22 cellular contexts compared by ENCODE assay signal in genomic region chr12:3945671-3946070, GRCh38.
A peak's percentile ranks its signal among the peaks of the same experiment; 100 is the strongest.
DNase-seq lines count a peak whose midpoint lies in the region; ATAC-seq, FAIRE-seq and TF ChIP-seq lines count a peak whose summit lies in the region.
"Had no signal": no experiment of that assay in that cellular context is flagged by ENCODE, and none has a peak within 500 bp of the region (broad histone marks: within the 10 kb centered on the region; RNA-seq: fewer than 3 reads in every experiment).

No MANE protein-coding gene starts in this region.

- H3K23me2 ChIP-seq in H1 (ENCODE audit: low read depth, low read length): no peaks in the 10 kb centered on the region

- BruUV-seq in HepG2 (replicated peaks; lab: Mats Ljungman, UMichigan): no TSS peak

- H3K18ac ChIP-seq in H1 (ENCODE audit: extremely low read depth, low read length): no peak overlapping the region

- H3K36me3 ChIP-seq in HepG2 (replicated peaks in 1 of 2; ENCODE audit: control insufficient read depth in 1 of 2, insufficient read depth in 2 of 2, low read length in 2 of 2) (no peaks in the 10 kb centered on the region), right lobe of liver (no peaks in the 10 kb centered on the region), HUES6 (ENCODE audit: control insufficient read depth, insufficient read depth, low read length) (no peaks in the 10 kb centered on the region), H1 (ENCODE audit: control insufficient read depth in 2 of 4, insufficient read depth in 4 of 4, low read length in 3 of 4) (no peaks in the 10 kb centered on the region), right atrium auricular region (no peaks in the 10 kb centered on the region), tibial nerve (no peaks in the 10 kb centered on the region)
- H3K36me3 ChIP-seq: HAP-1, SJSA1 had no signal

- H3K4me3 ChIP-seq in HepG2 (replicated peaks in 1 of 3; ENCODE audit: insufficient read depth in 1 of 3, low read depth in 2 of 3, low read length in 3 of 3) (no peak overlapping the region), right lobe of liver (no peak overlapping the region), HUES6 (ENCODE audit: low read depth, low read length) (peak overlapping the region; percentile 23; the same call in 1 of the 2 replicates), H1 (ENCODE audit: extremely low read depth in 1 of 4, insufficient read depth in 2 of 4, low read depth in 3 of 4, low read length in 4 of 4) (no peak overlapping the region), foreskin fibroblast (ENCODE audit: low read depth in 1 of 2, low read length in 2 of 2) (no peak overlapping the region), right atrium auricular region (no peak overlapping the region), tibial nerve (no peak overlapping the region)
- H3K4me3 ChIP-seq: HAP-1, SJSA1 had no signal

- no peak overlapping the region for H2BK15ac ChIP-seq in H1 (ENCODE audit: low read length)

- H2AK5ac ChIP-seq in H1 (ENCODE audit: low read depth, low read length): no peak overlapping the region

- H2AFZ ChIP-seq in HepG2 (ENCODE audit: low read length): no peak overlapping the region
- no peak overlapping the region for H2AFZ ChIP-seq in H1 (ENCODE audit: low read length)

- TF ChIP-seq CTCF in HepG2 (CRISPR knock-in tag; IDR thresholded peaks at IDR 0.05) (no peak), right lobe of liver (IDR thresholded peaks at IDR 0.05) (no peak), H1 (IDR thresholded peaks at IDR 0.05; ENCODE audit: control extremely low read depth in 1 of 3, insufficient read depth in 1 of 3, low read depth in 1 of 3, low read length in 3 of 3) (no peak), foreskin fibroblast (IDR thresholded peaks at IDR 0.05; ENCODE audit: low read depth, low read length) (no peak), right atrium auricular region (IDR thresholded peaks at IDR 0.05) (no peak), tibial nerve (IDR thresholded peaks at IDR 0.05) (no peak)

- TF ChIP-seq POLR2A in HepG2 (IDR thresholded peaks at IDR 0.05; ENCODE audit: insufficient read depth in 1 of 2, low read depth in 2 of 2, low read length in 2 of 2): no peak
- no peak for TF ChIP-seq POLR2A in right lobe of liver (IDR thresholded peaks at IDR 0.05)
- no peak for TF ChIP-seq POLR2A in H1 (IDR thresholded peaks at IDR 0.05; ENCODE audit: control extremely low read depth in 1 of 2, low read depth in 2 of 2, low read length in 2 of 2)
- no peak for TF ChIP-seq POLR2A in tibial nerve (IDR thresholded peaks at IDR 0.05)

- 22% methylated on average over 3 of the region's 3 CpGs for WGBS in HepG2 (ENCODE audit: low lambda C conversion rate)
- 74% methylated on average over 3 of the region's 3 CpGs for WGBS in right lobe of liver (ENCODE audit: insufficient coverage, low coverage, low lambda C conversion rate, missing lambda C conversion rate)
- 77% methylated on average over 3 of the region's 3 CpGs; no CpG with 5 or more reads in 1 of the 2 experiments for WGBS in H1 (ENCODE audit: extremely low coverage in 1 of 2, insufficient coverage in 1 of 2, insufficient read length in 1 of 2, insufficient replicate concordance in 2 of 2, low coverage in 1 of 2, low lambda C conversion rate in 2 of 2, missing lambda C conversion rate in 1 of 2), 2 experiments
- WGBS in tibial nerve, 2 donors: 24 to 42% methylated on average over 3 of the region's 3 CpGs

- H3K56ac ChIP-seq in H1 (replicated peaks; ENCODE audit: insufficient read length, low read depth, low read length): no peak overlapping the region

- no peak overlapping the region; the same call in 1 of the 2 replicates for H2BK20ac ChIP-seq in H1 (ENCODE audit: low read length)

- H3K27me3 ChIP-seq in HepG2 (ENCODE audit: control insufficient read depth in 1 of 2, insufficient read depth in 2 of 2, low read length in 2 of 2): peaks cover 4 to 33% of the 10 kb centered on the region in 2 experiments; a peak in 4 of 5 replicates
- no peaks in the 10 kb centered on the region for H3K27me3 ChIP-seq in right lobe of liver
- no peaks in the 10 kb centered on the region for H3K27me3 ChIP-seq in HUES6 (ENCODE audit: control insufficient read depth, insufficient read depth, low read length)
- H3K27me3 ChIP-seq in H1 (replicated peaks in 1 of 4; ENCODE audit: control insufficient read depth in 3 of 4, extremely low read depth in 1 of 4, insufficient read depth in 3 of 4, low read length in 3 of 4): peaks cover 0 to 5% (median 0%) of the 10 kb centered on the region in 4 experiments; a peak in 1 of 7 replicates
- no peaks in the 10 kb centered on the region for H3K27me3 ChIP-seq in right atrium auricular region
- H3K27me3 ChIP-seq in tibial nerve: no peaks in the 10 kb centered on the region
- H3K27me3 ChIP-seq: SJSA1 had no signal

- TF ChIP-seq RAD21 in HepG2 (CRISPR knock-in tag; IDR thresholded peaks at IDR 0.05): no peak
- TF ChIP-seq RAD21 in H1 (IDR thresholded peaks at IDR 0.05 in 1 of 2, conservative IDR thresholded peaks at IDR 0.05 in 1 of 2; ENCODE audit: low read depth in 2 of 2, low read length in 2 of 2): no peak

- no peak for DNase-seq in HepG2 (ENCODE audit: low spot score)
- DNase-seq in right lobe of liver: no peak
- no peak for DNase-seq in H1 (ENCODE audit: low read depth in 1 of 2, low spot score in 2 of 2)
- DNase-seq in left colon: no peak
- DNase-seq in foreskin fibroblast: no peak
- no peak for DNase-seq in right atrium auricular region (ENCODE audit: low spot score)
- no peak for DNase-seq in tibial nerve (ENCODE audit: low spot score in 2 of 2)
- DNase-seq: ACHN, AML-193, DMS79 treated with DMSO at 0.1 percent for 48 hours, KBM-7, MV-4-11, NCI-H1417, NCI-H187 treated with DMSO at 0.1 percent for 48 hours, NCI-H2171, NCI-H446, NCI-H748 treated with DMSO at 0.1 percent for 48 hours, PC-3 had no signal

- no peak overlapping the region for H2BK5ac ChIP-seq in H1 (ENCODE audit: low read depth, low read length)

- CTCF ChIA-PET in HepG2 (lab: Yijun Ruan, JAX; ENCODE audit: low intra/inter-chr PET ratio, low total read pairs): no interaction called here
- CTCF ChIA-PET in H1 (lab: Charles Lee; ENCODE audit: partially characterized antibody): interaction anchor here (1.2 kb wide), 1 partner anchor 17 kb away, joined by 3 read pairs; no protein-coding TSS in a partner anchor

- peak overlapping the region; percentile 63 for H3K14ac ChIP-seq in H1 (ENCODE audit: insufficient read length)

- no peaks in the 10 kb centered on the region for H3K79me1 ChIP-seq in H1 (ENCODE audit: low read depth, low read length)

- no peaks in the 10 kb centered on the region for H4K20me1 ChIP-seq in HepG2 (ENCODE audit: insufficient read depth, low read length)
- no peaks in the 10 kb centered on the region for H4K20me1 ChIP-seq in H1 (replicated peaks in 1 of 2; ENCODE audit: control insufficient read depth in 1 of 2, insufficient read depth in 2 of 2, low read length in 2 of 2)

- H3K4me1 ChIP-seq in HepG2 (ENCODE audit: insufficient read depth, low read length) (no peaks in the 10 kb centered on the region), right lobe of liver (no peaks in the 10 kb centered on the region), HUES6 (ENCODE audit: control insufficient read depth, insufficient read depth, low read length) (peaks cover 32% of the 10 kb centered on the region), H1 (replicated peaks in 1 of 4; ENCODE audit: control insufficient read depth in 3 of 4, insufficient read depth in 4 of 4, low read length in 3 of 4) (peaks cover 0 to 14% (median 2%) of the 10 kb centered on the region in 4 experiments; a peak in 2 of 7 replicates), right atrium auricular region (no peaks in the 10 kb centered on the region), tibial nerve (no peaks in the 10 kb centered on the region)
- H3K4me1 ChIP-seq: SJSA1 had no signal

- H3K79me2 ChIP-seq in HepG2 (ENCODE audit: insufficient read depth, low read length) (no peaks in the 10 kb centered on the region), H1 (ENCODE audit: control insufficient read depth in 1 of 2, insufficient read depth in 2 of 2, low read length in 2 of 2) (no peaks in the 10 kb centered on the region)

- FAIRE-seq in HepG2 (lab: Jason Lieb, UNC): no peak
- FAIRE-seq in H1 (lab: Jason Lieb, UNC): no peak
- FAIRE-seq: D721Med had no signal

- H3K4ac ChIP-seq in H1 (replicated peaks; ENCODE audit: insufficient read length, low read depth, low read length): no peak overlapping the region

- no peak overlapping the region for H3K9ac ChIP-seq in HepG2 (ENCODE audit: insufficient read depth, low read depth, low read length)
- peak overlapping the region; percentile 84 for H3K9ac ChIP-seq in HUES6 (ENCODE audit: low read length)
- H3K9ac ChIP-seq in H1 (replicated peaks in 1 of 4; ENCODE audit: extremely low read depth in 1 of 4, low read depth in 3 of 4, low read length in 3 of 4): no peak overlapping the region

- H3K4me2 ChIP-seq in HepG2 (ENCODE audit: low read depth, low read length) (no peak overlapping the region), H1 (ENCODE audit: insufficient read depth in 1 of 2, low read depth in 2 of 2, low read length in 2 of 2) (peak overlapping the region in 1 of 2 experiments; percentile 64; a peak in 1 of 4 replicates)

- peak overlapping the region; percentile 62; the same call in 1 of the 2 replicates for H2BK12ac ChIP-seq in H1 (ENCODE audit: low read depth, low read length)

- intact Hi-C loops in HepG2 (cut with micrococcal nuclease; ENCODE audit: unreplicated experiment): no loop called here
- intact Hi-C loops in right lobe of liver (cut with DNase I): no loop called here
- intact Hi-C loops in left colon (cut with DNase I, micrococcal nuclease): no loop called here

- ATAC-seq in HepG2 (no peak), right lobe of liver (no peak), left colon (no peak)
- ATAC-seq: PC-3 had no signal

- H3K23ac ChIP-seq in H1 (ENCODE audit: insufficient read length): no peak overlapping the region

- TF ChIP-seq EP300 in HepG2 (IDR thresholded peaks at IDR 0.05; ENCODE audit: low read depth in 2 of 2, low read length in 2 of 2): no peak
- TF ChIP-seq EP300 in HepG2 (CRISPR knock-in tag; IDR thresholded peaks at IDR 0.05; ENCODE audit: borderline replicate concordance): no peak
- no peak for TF ChIP-seq EP300 in H1 (IDR thresholded peaks at IDR 0.05; ENCODE audit: borderline replicate concordance in 1 of 2, low read depth in 2 of 2, low read length in 2 of 2)
- no peak for TF ChIP-seq EP300 in tibial nerve (IDR thresholded peaks at IDR 0.05)

- H4K91ac ChIP-seq in H1 (replicated peaks; ENCODE audit: insufficient read length, low read length): no peak overlapping the region

- no peak overlapping the region for H4K5ac ChIP-seq in H1 (ENCODE audit: insufficient read length, low read depth, low read length)

- POLR2A ChIA-PET in HepG2 (lab: Yijun Ruan, JAX): no interaction called here
- POLR2A ChIA-PET in H1 (lab: Charles Lee; ENCODE audit: partially characterized antibody): interaction anchor here (1.1 kb wide), 1 partner anchor 17 kb away, joined by 4 read pairs; no protein-coding TSS in a partner anchor

- H3K9me3 ChIP-seq in HepG2 (ENCODE audit: low read length) (no peaks in the 10 kb centered on the region), right lobe of liver (no peaks in the 10 kb centered on the region), HUES6 (ENCODE audit: control insufficient read depth, insufficient read depth, low read depth, low read length) (peaks cover 2% of the 10 kb centered on the region; the same call in 1 of the 2 replicates), H1 (ENCODE audit: insufficient read depth in 2 of 2, low read depth in 1 of 2, low read length in 1 of 2) (no peaks in the 10 kb centered on the region), right atrium auricular region (no peaks in the 10 kb centered on the region), tibial nerve (no peaks in the 10 kb centered on the region)
- H3K9me3 ChIP-seq: SJSA1 had no signal

- no peak overlapping the region for H3K27ac ChIP-seq in HepG2 (ENCODE audit: extremely low read length, insufficient read depth, low read length)
- no peak overlapping the region for H3K27ac ChIP-seq in right lobe of liver
- H3K27ac ChIP-seq in HUES6 (ENCODE audit: low read depth, low read length): peak overlapping the region; percentile 87; the same call in 1 of the 2 replicates
- no peak overlapping the region for H3K27ac ChIP-seq in H1 (ENCODE audit: low read depth, low read length)
- H3K27ac ChIP-seq in right atrium auricular region: no peak overlapping the region
- no peak overlapping the region for H3K27ac ChIP-seq in tibial nerve
- H3K27ac ChIP-seq: SJSA1 had no signal

- H4K8ac ChIP-seq in H1 (ENCODE audit: extremely low read depth, insufficient read depth, low read length): no peak overlapping the region

- in situ Hi-C loops in HepG2 (cut with HindIII; ENCODE audit: extremely low pct_ligation_motif_present, low pct_unique_long_range_greater_than_20kb): no loop called here

- no peak overlapping the region for H2BK120ac ChIP-seq in H1 (replicated peaks; ENCODE audit: low read depth, low read length)

Comparison
In these comparisons a context has a peak if more than half of its experiments do, and no peak if none do; other contexts are left out.
1. Of the 41 proteins assayed by ChIP-seq in both HepG2 and H1: peak only in HepG2: CEBPB; only in H1: none; in both: none; in neither: 40.